ENCODE assay signal across 8 cellular contexts in genomic region chr11:35166369-35167360, GRCh38.
DNase-seq lines count a peak whose midpoint lies in the region; ATAC-seq lines count a peak whose summit lies in the region.

No MANE protein-coding gene starts in this region.

- H3K9me3 Mint-ChIP-seq in activated naive CD8-positive, alpha-beta T cell treated with anti-CD3 and anti-CD28 coated beads, Interleukin-2, amount 50 U/mL, for 24 hours, result no peaks in the 10 kb centered on the region

- no peaks in the 10 kb centered on the region for H3K9me3 ChIP-seq in subcutaneous abdominal adipose tissue (ENCODE audit: control insufficient read depth in 5 of 5, low read length in 5 of 5)

- peaks cover 100% of the 10 kb centered on the region for H3K4me1 Mint-ChIP-seq in activated naive CD8-positive, alpha-beta T cell treated with anti-CD3 and anti-CD28 coated beads, Interleukin-2, amount 50 U/mL, for 24 hours

- H3K27me3 Mint-ChIP-seq in activated naive CD8-positive, alpha-beta T cell treated with anti-CD3 and anti-CD28 coated beads, Interleukin-2, amount 50 U/mL, for 24 hours, result no peaks in the 10 kb centered on the region

- H3K4me3 ChIP-seq in subcutaneous abdominal adipose tissue (ENCODE audit: low read depth in 1 of 5, low read length in 5 of 5), result peak overlapping the region in 2 of 5 donors; percentile 14 to 17

- H3K27ac ChIP-seq in subcutaneous abdominal adipose tissue (ENCODE audit: low read depth, low read length), result peak overlapping the region; percentile 66

- peaks cover 9 to 86% (median 81%) of the 10 kb centered on the region in 5 donors for H3K4me1 ChIP-seq in subcutaneous abdominal adipose tissue (ENCODE audit: control insufficient read depth in 5 of 5, insufficient read depth in 5 of 5, low read length in 5 of 5)

- peak overlapping the region; percentile 97 for H3K27ac Mint-ChIP-seq in activated naive CD8-positive, alpha-beta T cell treated with anti-CD3 and anti-CD28 coated beads, Interleukin-2, amount 50 U/mL, for 24 hours

- H3K36me3 ChIP-seq in subcutaneous abdominal adipose tissue (ENCODE audit: control insufficient read depth in 5 of 5, insufficient read depth in 5 of 5, low read length in 5 of 5), result no peaks in the 10 kb centered on the region

- H3K4me3 Mint-ChIP-seq in activated naive CD8-positive, alpha-beta T cell treated with anti-CD3 and anti-CD28 coated beads, Interleukin-2, amount 50 U/mL, for 24 hours, result peak overlapping the region; percentile 73

- peak overlapping the region in 1 of 5 donors; percentile 50 for H3K9ac ChIP-seq in subcutaneous abdominal adipose tissue (ENCODE audit: low read length in 5 of 5)

- ATAC-seq in activated naive CD8-positive, alpha-beta T cell treated with anti-CD3 and anti-CD28 coated beads, Interleukin-2, amount 50 U/mL, for 24 hours, result peak; percentile 25

- H3K27me3 ChIP-seq in subcutaneous abdominal adipose tissue (ENCODE audit: control insufficient read depth in 5 of 5, insufficient read depth in 4 of 5, low read length in 5 of 5), result no peaks in the 10 kb centered on the region

- H3K36me3 Mint-ChIP-seq in activated naive CD8-positive, alpha-beta T cell treated with anti-CD3 and anti-CD28 coated beads, Interleukin-2, amount 50 U/mL, for 24 hours (ENCODE audit: low read depth), result peaks cover 56% of the 10 kb centered on the region

- DNase-seq in activated T-cell treated with anti-CD3 and anti-CD28 coated beads, Interleukin-2, amount 50 U/mL, for 1 hour, result peak; percentile 57
- DNase-seq in activated T-cell treated with anti-CD3 and anti-CD28 coated beads for 4 hours (no peak), HK-2 (ENCODE audit: unreplicated experiment) (peak; percentile 60), islet precursor cell (peak; percentile 89), DMS 273 (lab: John Stamatoyannopoulos, UW; ENCODE audit: unreplicated experiment) (no peak), NCI-H1417 (lab: John Stamatoyannopoulos, UW) (no peak)
- peak; percentile 43 for DNase-seq in activated naive CD8-positive, alpha-beta T cell treated with anti-CD3 and anti-CD28 coated beads, Interleukin-2, amount 50 U/mL, for 24 hours

Comparison
In these comparisons a context has a peak if more than half of its experiments do, and no peak if none do; other contexts are left out.
1. DNase-seq: peak in activated T-cell treated with anti-CD3 and anti-CD28 coated beads, Interleukin-2, amount 50 U/mL, for 1 hour (single experiment), HK-2 (single experiment), activated naive CD8-positive, alpha-beta T cell treated with anti-CD3 and anti-CD28 coated beads, Interleukin-2, amount 50 U/mL, for 24 hours (single experiment) and islet precursor cell (single experiment); none in activated T-cell treated with anti-CD3 and anti-CD28 coated beads for 4 hours (single experiment), DMS 273 (single experiment) and NCI-H1417 (0 of 3).